ENCODE assay signal across 24 cellular contexts in genomic region chr18:45335644-45336043, GRCh38.
DNase-seq lines count a peak whose midpoint lies in the region; TF ChIP-seq lines count a peak whose summit lies in the region.
"Had no signal": no experiment of that assay in that cellular context is flagged by ENCODE, and none has a peak within 500 bp of the region (broad histone marks: within the 10 kb centered on the region; RNA-seq: fewer than 3 reads in every experiment).

No MANE protein-coding gene starts in this region.

- no peak overlapping the region for H2BK120ac ChIP-seq in mesenchymal stem cell (ENCODE audit: low read depth, low read length)

- no peak overlapping the region for H2BK15ac ChIP-seq in mesenchymal stem cell (ENCODE audit: low read depth, poor library complexity, severe bottlenecking)

- no peak overlapping the region for H4K91ac ChIP-seq in mesenchymal stem cell (ENCODE audit: low read length)

- peak overlapping the region; percentile 34 for H2AFZ ChIP-seq in mammary epithelial cell (ENCODE audit: low read depth, low read length)
- H2AFZ ChIP-seq in mesenchymal stem cell (ENCODE audit: low read depth, low read length): no peak overlapping the region

- no peaks in the 10 kb centered on the region for H3K4me1 Mint-ChIP-seq in activated naive CD8-positive, alpha-beta T cell treated with anti-CD3 and anti-CD28 coated beads for 36 hours
- H3K4me1 Mint-ChIP-seq: activated CD8-positive, alpha-beta memory T cell treated with anti-CD3 and anti-CD28 coated beads, Interleukin-2, amount 10 ng/mL, durations not matched to agents 7 days and 5 days had no signal

- no peaks in the 10 kb centered on the region for H3K36me3 Mint-ChIP-seq in activated naive CD8-positive, alpha-beta T cell treated with anti-CD3 and anti-CD28 coated beads for 36 hours
- H3K36me3 Mint-ChIP-seq: activated CD8-positive, alpha-beta memory T cell treated with anti-CD3 and anti-CD28 coated beads, Interleukin-2, amount 10 ng/mL, durations not matched to agents 7 days and 5 days; CD14-positive monocyte had no signal

- peak overlapping the region; percentile 54 for H4K8ac ChIP-seq in mesenchymal stem cell (ENCODE audit: low read length)

- intact Hi-C loops in mammary epithelial cell (cut with micrococcal nuclease): no loop called here

- H2BK5ac ChIP-seq in mesenchymal stem cell (ENCODE audit: low read depth, low read length, poor library complexity, severe bottlenecking): no peak overlapping the region

- no peak overlapping the region for H3K14ac ChIP-seq in mesenchymal stem cell (ENCODE audit: low read length in 2 of 2)

- H3K36me3 ChIP-seq in MG63: no peaks in the 10 kb centered on the region
- no peaks in the 10 kb centered on the region for H3K36me3 ChIP-seq in mammary epithelial cell (ENCODE audit: insufficient read depth, low read length)
- H3K36me3 ChIP-seq in mesenchymal stem cell (ENCODE audit: control insufficient read depth in 1 of 2, insufficient read depth in 2 of 2, low read depth in 1 of 2, low read length in 2 of 2): no peaks in the 10 kb centered on the region
- H3K36me3 ChIP-seq: adrenal gland, tibial nerve had no signal

- DNase-seq in AG20443 (ENCODE audit: low spot score): peak; percentile 26
- DNase-seq in MG63: peak; percentile 44
- DNase-seq in mammary epithelial cell: peak; percentile 87
- no peak for DNase-seq in mesenchymal stem cell
- no peak for DNase-seq in NCI-H510A treated with DMSO at 0.1 percent for 48 hours (lab: John Stamatoyannopoulos, UW)
- no peak for DNase-seq in activated T-cell treated with anti-CD3 and anti-CD28 coated beads, Interleukin-2, amount 50 U/mL, for 48 hours
- DNase-seq in activated naive CD8-positive, alpha-beta T cell treated with anti-CD3 and anti-CD28 coated beads for 36 hours: no peak
- DNase-seq in NK-92 (lab: John Stamatoyannopoulos, UW; ENCODE audit: unreplicated experiment): no peak
- DNase-seq: activated CD4-positive, CD25-positive, alpha-beta regulatory T cell treated with anti-CD3 and anti-CD28 coated beads, Interleukin-2, amount 50 U/mL, for 72 hours; activated CD8-positive, alpha-beta memory T cell treated with anti-CD3 and anti-CD28 coated beads, Interleukin-2, amount 10 ng/mL, durations not matched to agents 7 days and 5 days; adrenal gland; cerebellar nuclear complex; effector memory CD4-positive, alpha-beta T cell; hippocampal formation; kidney glomerular epithelial cell; midbrain; MM.1S; NCI-H1930; NCI-H526; stimulated activated naive CD4-positive, alpha-beta T cell treated with Interleukin-2 at 50 U/mL for 16 hours; T1000 had no signal

- no peak overlapping the region for H3K27ac Mint-ChIP-seq in activated naive CD8-positive, alpha-beta T cell treated with anti-CD3 and anti-CD28 coated beads for 36 hours
- H3K27ac Mint-ChIP-seq: activated CD8-positive, alpha-beta memory T cell treated with anti-CD3 and anti-CD28 coated beads, Interleukin-2, amount 10 ng/mL, durations not matched to agents 7 days and 5 days; CD14-positive monocyte had no signal

- no peaks in the 10 kb centered on the region for H3K79me2 ChIP-seq in mammary epithelial cell (ENCODE audit: insufficient read depth, low read length)

- no peaks in the 10 kb centered on the region for H3K27me3 Mint-ChIP-seq in activated naive CD8-positive, alpha-beta T cell treated with anti-CD3 and anti-CD28 coated beads for 36 hours

- no peaks in the 10 kb centered on the region for H3K79me1 ChIP-seq in mesenchymal stem cell (replicated peaks; ENCODE audit: low read length, poor library complexity, severe bottlenecking)

- H3K4me3 Mint-ChIP-seq in activated naive CD8-positive, alpha-beta T cell treated with anti-CD3 and anti-CD28 coated beads for 36 hours: no peak overlapping the region
- H3K4me3 Mint-ChIP-seq: activated CD8-positive, alpha-beta memory T cell treated with anti-CD3 and anti-CD28 coated beads, Interleukin-2, amount 10 ng/mL, durations not matched to agents 7 days and 5 days; CD14-positive monocyte had no signal

- H3K9ac ChIP-seq in mammary epithelial cell (ENCODE audit: insufficient read depth, low read length): no peak overlapping the region
- H3K9ac ChIP-seq in mesenchymal stem cell (ENCODE audit: low read length): no peak overlapping the region

- in situ Hi-C loops in mammary epithelial cell (cut with MboI; ENCODE audit: low sequenced_read_pairs in 2 of 2): no loop called here

- H2AK5ac ChIP-seq in mesenchymal stem cell (ENCODE audit: low read length, severe bottlenecking): no peak overlapping the region

- no peak overlapping the region for H3K23ac ChIP-seq in mesenchymal stem cell (ENCODE audit: low read length in 2 of 2)

- no peak overlapping the region for H3K27ac ChIP-seq in mammary epithelial cell (ENCODE audit: insufficient read depth, low read depth, low read length)
- H3K27ac ChIP-seq in mesenchymal stem cell (ENCODE audit: low read length, poor library complexity, severe bottlenecking): no peak overlapping the region
- H3K27ac ChIP-seq: A549, adrenal gland, tibial nerve had no signal

- no peak for TF ChIP-seq CTCF in mammary epithelial cell (conservative IDR thresholded peaks at IDR 0.05 in 1 of 2, IDR thresholded peaks at IDR 0.05 in 1 of 2; ENCODE audit: extremely low read depth in 1 of 2, insufficient read depth in 1 of 2, low read depth in 1 of 2, low read length in 2 of 2)

- H3K4me3 ChIP-seq in MG63 (no peak overlapping the region), mammary epithelial cell (replicated peaks in 1 of 3; ENCODE audit: insufficient read depth in 1 of 3, low read depth in 2 of 3, low read length in 3 of 3) (no peak overlapping the region), mesenchymal stem cell (ENCODE audit: insufficient read depth in 1 of 2, low read depth in 1 of 2, low read length in 2 of 2) (no peak overlapping the region)
- H3K4me3 ChIP-seq: A549, adrenal gland, tibial nerve had no signal

- no peaks in the 10 kb centered on the region for H3K9me3 Mint-ChIP-seq in activated naive CD8-positive, alpha-beta T cell treated with anti-CD3 and anti-CD28 coated beads for 36 hours
- H3K9me3 Mint-ChIP-seq: CD14-positive monocyte had no signal

- H4K20me1 ChIP-seq in mammary epithelial cell (ENCODE audit: insufficient read depth, low read length): no peaks in the 10 kb centered on the region

- no peaks in the 10 kb centered on the region for H3K27me3 ChIP-seq in MG63
- H3K27me3 ChIP-seq in mammary epithelial cell (ENCODE audit: insufficient read depth, low read length): no peaks in the 10 kb centered on the region
- peaks cover 0 to 3% of the 10 kb centered on the region in 2 experiments for H3K27me3 ChIP-seq in mesenchymal stem cell (ENCODE audit: control insufficient read depth in 1 of 2, insufficient read depth in 1 of 2, low read length in 2 of 2)
- H3K27me3 ChIP-seq: adrenal gland, tibial nerve had no signal

- dilution Hi-C loops in mammary epithelial cell (cut with HindIII; ENCODE audit: low sequenced_read_pairs): no loop called here

- no peak overlapping the region for H2BK12ac ChIP-seq in mesenchymal stem cell (ENCODE audit: low read length in 2 of 2)

- H3K4me1 ChIP-seq in mammary epithelial cell (ENCODE audit: insufficient read depth, low read length) (peaks cover 33% of the 10 kb centered on the region), mesenchymal stem cell (ENCODE audit: control insufficient read depth, insufficient read depth, low read depth, low read length) (no peaks in the 10 kb centered on the region)
- H3K4me1 ChIP-seq: A549, adrenal gland had no signal

- H3K18ac ChIP-seq in mesenchymal stem cell (ENCODE audit: low read depth in 1 of 2, low read length in 2 of 2): no peak overlapping the region

- 10% methylated on average over 3 of the region's 4 CpGs for WGBS in mammary epithelial cell (ENCODE audit: low coverage, missing lambda C conversion rate)
- WGBS in mesenchymal stem cell: 48% methylated on average over 4 of the region's 4 CpGs

- no TSS peak for BruUV-seq in mammary epithelial cell (replicated peaks; lab: Mats Ljungman, UMichigan)

- peak overlapping the region; percentile 45 for H3K4me2 ChIP-seq in mammary epithelial cell (ENCODE audit: insufficient read depth, low read depth, low read length)
- no peak overlapping the region for H3K4me2 ChIP-seq in mesenchymal stem cell (ENCODE audit: low read length, poor library complexity, severe bottlenecking)
- H3K4me2 ChIP-seq: A549 had no signal

- no peak overlapping the region for H3K4ac ChIP-seq in mesenchymal stem cell (ENCODE audit: low read depth in 1 of 2, low read length in 2 of 2)

- CTCF ChIA-PET in mammary epithelial cell (lab: Charles Lee; ENCODE audit: low non-redundant PET): no interaction called here

- H3K9me3 ChIP-seq in MG63: no peaks in the 10 kb centered on the region
- no peaks in the 10 kb centered on the region for H3K9me3 ChIP-seq in mammary epithelial cell (replicated peaks; ENCODE audit: insufficient read depth, low read length)
- no peaks in the 10 kb centered on the region for H3K9me3 ChIP-seq in mesenchymal stem cell (ENCODE audit: control insufficient read depth, low read length)
- H3K9me3 ChIP-seq: A549, adrenal gland, tibial nerve had no signal

Comparison
In these comparisons a context has a peak if more than half of its experiments do, and no peak if none do; other contexts are left out.
1. DNase-seq: peak in AG20443 (single experiment), MG63 (single experiment) and mammary epithelial cell (single experiment); none in mesenchymal stem cell (single experiment), NCI-H510A treated with DMSO at 0.1 percent for 48 hours (single experiment), activated T-cell treated with anti-CD3 and anti-CD28 coated beads, Interleukin-2, amount 50 U/mL, for 48 hours (0 of 2), activated naive CD8-positive, alpha-beta T cell treated with anti-CD3 and anti-CD28 coated beads for 36 hours (single experiment) and NK-92 (single experiment).